8 cellular contexts compared by ENCODE assay signal in genomic region chr2:46299365-46300263, GRCh38. TPM values are rescaled to one million over a fixed set of nuclear protein-coding genes. Genes with fewer than 3 reads are reported as not detected.
DNase-seq lines count a peak whose midpoint lies in the region; ATAC-seq and TF ChIP-seq lines count a peak whose summit lies in the region.

No MANE protein-coding gene starts in this region.

- no peaks in the 10 kb centered on the region for H3K9me3 ChIP-seq in MM.1S (replicated peaks; ENCODE audit: insufficient read depth, low read length)
- H3K9me3 ChIP-seq in osteoblast (ENCODE audit: low read depth, low read length), result no peaks in the 10 kb centered on the region

- peaks cover 88% of the 10 kb centered on the region for H3K27me3 Mint-ChIP-seq in activated naive CD8-positive, alpha-beta T cell treated with anti-CD3 and anti-CD28 coated beads for 36 hours

- H4K20me1 ChIP-seq in MM.1S (ENCODE audit: insufficient read depth, low read length) (no peaks in the 10 kb centered on the region), osteoblast (ENCODE audit: insufficient read depth, low read length) (peaks cover 47% of the 10 kb centered on the region)

- H3K4me1 ChIP-seq in MM.1S (ENCODE audit: low read length) (no peaks in the 10 kb centered on the region), osteoblast (ENCODE audit: insufficient read depth, low read length) (peaks cover 33% of the 10 kb centered on the region)

- H3K4me2 ChIP-seq in MM.1S (ENCODE audit: low read depth, low read length), result peak overlapping the region; percentile 98; the same call in 1 of the 2 replicates
- peak overlapping the region; percentile 98 for H3K4me2 ChIP-seq in osteoblast (ENCODE audit: insufficient read depth, low read length)

- H3K4me1 Mint-ChIP-seq in activated naive CD8-positive, alpha-beta T cell treated with anti-CD3 and anti-CD28 coated beads for 36 hours, result peaks cover 30% of the 10 kb centered on the region

- no peak overlapping the region for H3K9ac ChIP-seq in MM.1S (ENCODE audit: low read length)

- no peak overlapping the region for H2AFZ ChIP-seq in MM.1S (ENCODE audit: low read length)
- peak overlapping the region; percentile 57 for H2AFZ ChIP-seq in osteoblast (ENCODE audit: low read length)

- no peaks in the 10 kb centered on the region for H3K9me2 ChIP-seq in MM.1S (replicated peaks; ENCODE audit: insufficient read depth, low read length)

- H3K36me3 Mint-ChIP-seq in activated naive CD8-positive, alpha-beta T cell treated with anti-CD3 and anti-CD28 coated beads for 36 hours, result no peaks in the 10 kb centered on the region

- H3K27me3 ChIP-seq in MM.1S (replicated peaks; ENCODE audit: insufficient read depth, low read length), result 0 out of 2 replicates have a peak, but pooled peaks cover 6% of the 10 kb centered on the region
- no peaks in the 10 kb centered on the region for H3K27me3 ChIP-seq in osteoblast (ENCODE audit: insufficient read depth, low read length)

- H3K36me3 ChIP-seq in MM.1S (replicated peaks; ENCODE audit: insufficient read depth, low read length) (no peaks in the 10 kb centered on the region), osteoblast (ENCODE audit: insufficient read depth, low read length) (no peaks in the 10 kb centered on the region)

- H3K4me3 ChIP-seq in MM.1S (ENCODE audit: low read length), result no peak overlapping the region
- peak overlapping the region; percentile 99 for H3K4me3 ChIP-seq in osteoblast (ENCODE audit: insufficient read depth, low read length)

- TF ChIP-seq CTCF in MM.1S (IDR thresholded peaks at IDR 0.05; ENCODE audit: low read length) (no peak), osteoblast (IDR thresholded peaks at IDR 0.05; ENCODE audit: extremely low read depth, low read depth, low read length) (no peak)

- H3K27ac Mint-ChIP-seq in activated naive CD8-positive, alpha-beta T cell treated with anti-CD3 and anti-CD28 coated beads for 36 hours, result no peak overlapping the region

- H3K4me3 Mint-ChIP-seq in activated naive CD8-positive, alpha-beta T cell treated with anti-CD3 and anti-CD28 coated beads for 36 hours, result peak overlapping the region; percentile 65

- ATAC-seq in Right ventricle myocardium superior (ENCODE audit: poor library complexity) (peak; percentile 55), HG03460 (IDR thresholded peaks at IDR 0.05; ENCODE audit: unreplicated experiment) (no peak), HG03432 (IDR thresholded peaks at IDR 0.05; ENCODE audit: unreplicated experiment) (no peak), GM21825 (IDR thresholded peaks at IDR 0.05; ENCODE audit: unreplicated experiment) (no peak)

- intact Hi-C loops in Right ventricle myocardium superior (cut with DNase I), result loop anchor here (5.0 kb wide), 1 partner anchor 63 kb away; no protein-coding TSS in a partner anchor

- no peak overlapping the region for H3K27ac ChIP-seq in MM.1S (ENCODE audit: low read length)
- H3K27ac ChIP-seq in osteoblast (ENCODE audit: low read depth, low read length), result peak overlapping the region; percentile 83

- DNase-seq in EH (ENCODE audit: low read depth), result peak; percentile 83
- no peak for DNase-seq in MM.1S
- no peak for DNase-seq in activated naive CD8-positive, alpha-beta T cell treated with anti-CD3 and anti-CD28 coated beads for 36 hours
- peak; percentile 85 for DNase-seq in Right ventricle myocardium superior
- peak; percentile 90 for DNase-seq in osteoblast (ENCODE audit: insufficient read length, low spot score, missing footprints)

- H3K79me2 ChIP-seq in MM.1S (ENCODE audit: low read length) (0 out of 2 replicates have a peak, but pooled peaks cover 2% of the 10 kb centered on the region), osteoblast (ENCODE audit: insufficient read depth, low read length) (peaks cover 73% of the 10 kb centered on the region)

- H3K9me3 Mint-ChIP-seq in activated naive CD8-positive, alpha-beta T cell treated with anti-CD3 and anti-CD28 coated beads for 36 hours, result no peaks in the 10 kb centered on the region

- no peaks in the 10 kb centered on the region for H3F3A ChIP-seq in MM.1S (ENCODE audit: insufficient read depth, low read length)

RNA-seq across cellular contexts. Expression of gene EPAS1, which starts 2.4 kb away (rescaled TPM):
- total RNA-seq in activated naive CD8-positive, alpha-beta T cell treated with anti-CD3 and anti-CD28 coated beads for 36 hours, result 1 to 10 TPM in 1 of 2 experiments, under 1 TPM in 1; 0.78 to 1.5 TPM
- total RNA-seq in Right ventricle myocardium superior (200 TPM), osteoblast (198 and 260 TPM in 2 replicates)

Comparison
In these comparisons a context has a peak if more than half of its experiments do, and no peak if none do; other contexts are left out.
1. DNase-seq: peak in EH (single experiment), Right ventricle myocardium superior (single experiment) and osteoblast (single experiment); none in MM.1S (single experiment) and activated naive CD8-positive, alpha-beta T cell treated with anti-CD3 and anti-CD28 coated beads for 36 hours (single experiment).
2. RNA of gene EPAS1, which starts 2.4 kb away (total RNA-seq): 198 to 260 TPM in osteoblast and 200 TPM in Right ventricle myocardium superior (single experiment); 0.78 to 1.5 TPM in activated naive CD8-positive, alpha-beta T cell treated with anti-CD3 and anti-CD28 coated beads for 36 hours; every median in the first group is over 10 times any median in the second.